22 cellular contexts compared by ENCODE assay signal in genomic region chr10:89095701-89096391, GRCh38.
"Had no signal": no experiment of that assay in that cellular context is flagged by ENCODE, and none has a peak within 500 bp of the region (broad histone marks: within the 10 kb centered on the region; RNA-seq: fewer than 3 reads in every experiment).

No MANE protein-coding gene starts in this region.

- H3K27ac ChIP-seq: dorsolateral prefrontal cortex, hepatocyte, neural progenitor cell, ovary, right lobe of liver, suprapubic skin, thyroid gland had no signal

- ATAC-seq: left cardiac atrium; natural killer cell treated with Interleukin-12 subunit alpha and Interleukin-12 subunit beta and Interleukin-15 and Interleukin-18, amount 100 ng/mL, for 72 hours; right lobe of liver had no signal

- H3K9me3 Mint-ChIP-seq: natural killer cell treated with Interleukin-12 subunit alpha and Interleukin-12 subunit beta and Interleukin-15 and Interleukin-18, amount 100 ng/mL, for 72 hours; neural progenitor cell; type B pancreatic cell had no signal

- H3K4me3 Mint-ChIP-seq: natural killer cell treated with Interleukin-12 subunit alpha and Interleukin-12 subunit beta and Interleukin-15 and Interleukin-18, amount 100 ng/mL, for 72 hours; neural progenitor cell; type B pancreatic cell had no signal

- H3K9me3 ChIP-seq: ovary, right lobe of liver, suprapubic skin, thyroid gland had no signal

- H3K4me3 ChIP-seq: dorsolateral prefrontal cortex, hepatocyte, neural progenitor cell, ovary, right lobe of liver, suprapubic skin, thyroid gland had no signal

- H2AFZ ChIP-seq: hepatocyte, neural progenitor cell had no signal

- H3K9ac ChIP-seq: neural progenitor cell had no signal

- H3K36me3 Mint-ChIP-seq: natural killer cell treated with Interleukin-12 subunit alpha and Interleukin-12 subunit beta and Interleukin-15 and Interleukin-18, amount 100 ng/mL, for 72 hours; neural progenitor cell; type B pancreatic cell had no signal

- H3K27ac Mint-ChIP-seq: natural killer cell treated with Interleukin-12 subunit alpha and Interleukin-12 subunit beta and Interleukin-15 and Interleukin-18, amount 100 ng/mL, for 72 hours; neural progenitor cell; progenitor cell of endocrine pancreas; type B pancreatic cell had no signal

- H3K27me3 ChIP-seq: dorsolateral prefrontal cortex, hepatocyte, neural progenitor cell, ovary, right lobe of liver, suprapubic skin, thyroid gland had no signal

- H3K36me3 ChIP-seq: neural progenitor cell, ovary, right lobe of liver, suprapubic skin, thyroid gland had no signal

- H3K79me2 ChIP-seq: hepatocyte had no signal

- H3K4me1 ChIP-seq: neural progenitor cell, right lobe of liver had no signal

- H3K4me2 ChIP-seq: hepatocyte, neural progenitor cell had no signal

- H3K27me3 Mint-ChIP-seq: type B pancreatic cell had no signal

- DNase-seq: cortex of kidney; dorsolateral prefrontal cortex; effector CD8-positive, alpha-beta T cell; foreskin melanocyte; head of caudate nucleus; kidney; left cardiac atrium; mammary epithelial cell; nucleus accumbens; ovary; retina; right lobe of liver; stimulated activated CD4-positive, alpha-beta T cell treated with anti-CD3 and anti-CD28 coated beads, Interleukin-4, amount 100 ng/mL, for 1 hour; stimulated activated CD8-positive, alpha-beta memory T cell treated with anti-CD3 and anti-CD28 coated beads, Interleukin-4, amount 100 ng/mL, for 48 hours; stimulated activated naive CD4-positive, alpha-beta T cell; thyroid gland had no signal
